In the genomic region with DNA sequence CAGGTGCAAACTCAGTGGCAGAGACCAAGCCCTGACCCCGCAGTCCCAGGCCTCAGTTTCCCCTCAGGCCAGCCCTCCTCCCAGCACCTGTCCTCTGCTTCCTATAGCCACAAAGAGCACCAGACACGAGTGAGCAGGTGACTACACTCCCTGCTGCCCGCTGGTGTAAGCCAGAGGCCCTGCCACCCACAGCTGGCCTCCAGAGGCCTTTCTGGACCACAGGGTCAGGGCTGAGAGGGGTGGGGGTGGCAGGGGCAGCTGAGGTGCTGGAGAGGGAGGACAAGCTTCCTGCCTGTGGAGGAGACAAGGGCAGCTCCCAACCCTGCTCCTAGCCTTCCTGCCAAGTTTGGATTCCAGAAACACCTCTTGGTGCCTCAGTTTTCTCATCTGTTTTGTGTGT, we compare ENCODE assay signal across 15 cellular contexts. TPM values are rescaled to one million over a fixed set of nuclear protein-coding genes. Genes with fewer than 3 reads are reported as not detected.
DNase-seq lines count a peak whose midpoint lies in the region; ATAC-seq, FAIRE-seq and TF ChIP-seq lines count a peak whose summit lies in the region.
"Had no signal": no experiment of that assay in that cellular context is flagged by ENCODE, and none has a peak within 500 bp of the region (broad histone marks: within the 10 kb centered on the region; RNA-seq: fewer than 3 reads in every experiment).

No MANE protein-coding gene starts in this region.

- H3K4me3 Mint-ChIP-seq in osteocyte (ENCODE audit: unreplicated experiment): no peak overlapping the region
- H3K4me3 Mint-ChIP-seq: H9; natural killer cell treated with Interleukin-12 subunit alpha and Interleukin-12 subunit beta and Interleukin-15 and Interleukin-18, amount 100 ng/mL, for 72 hours had no signal

- H3K9me3 ChIP-seq in heart left ventricle: peaks cover 0 to 16% (median 10%) of the 10 kb centered on the region in 12 donors
- H3K9me3 ChIP-seq in endocrine pancreas (ENCODE audit: control insufficient read depth, low read length): no peaks in the 10 kb centered on the region

- no peaks in the 10 kb centered on the region for H3K36me3 Mint-ChIP-seq in osteocyte (ENCODE audit: unreplicated experiment)
- H3K36me3 Mint-ChIP-seq: natural killer cell treated with Interleukin-12 subunit alpha and Interleukin-12 subunit beta and Interleukin-15 and Interleukin-18, amount 100 ng/mL, for 72 hours had no signal

- H3K9ac ChIP-seq in endocrine pancreas (ENCODE audit: control insufficient read depth, insufficient read depth, low read length): peak overlapping the region; percentile 56

- no peak for TF ChIP-seq POLR2A in heart left ventricle (IDR thresholded peaks at IDR 0.05)

- intact Hi-C loops in heart left ventricle (cut with DNase I) (loop anchor here in 5 of 10 donors (5.0 kb wide), 2 partner anchors 64 to 69 kb away; no protein-coding TSS in a partner anchor), left cardiac atrium (cut with DNase I) (loop anchor here in 1 of 2 donors (5.0 kb wide), 1 partner anchor 64 kb away; no protein-coding TSS in a partner anchor)

- DNase-seq in heart left ventricle (peak in 1 of 5 donors; percentile 39), left cardiac atrium (no peak), osteocyte (ENCODE audit: extremely low spot score, unreplicated experiment) (no peak), urothelium cell line (ENCODE audit: low spot score) (peak; percentile 32), DMS79 treated with DMSO at 0.1 percent for 48 hours (lab: John Stamatoyannopoulos, UW) (no peak), NCI-H510A (lab: John Stamatoyannopoulos, UW) (no peak)
- no peak for DNase-seq in stimulated activated CD4-positive, alpha-beta T cell treated with anti-CD3 and anti-CD28 coated beads, Interleukin-4, amount 100 ng/mL, for 4 hours
- DNase-seq: activated CD8-positive, alpha-beta memory T cell treated with anti-CD3 and anti-CD28 coated beads, Interleukin-2, amount 50 U/mL, for 48 hours; GF-D8; H9; NCI-H510A treated with DMSO at 0.1 percent for 48 hours had no signal

- peaks cover 3% of the 10 kb centered on the region for H3K9me3 Mint-ChIP-seq in osteocyte (ENCODE audit: unreplicated experiment)
- H3K9me3 Mint-ChIP-seq: H9; natural killer cell treated with Interleukin-12 subunit alpha and Interleukin-12 subunit beta and Interleukin-15 and Interleukin-18, amount 100 ng/mL, for 72 hours had no signal

- H3K4me3 ChIP-seq in heart left ventricle (peak overlapping the region in 2 of 12 donors; percentile 18 to 52), endocrine pancreas (ENCODE audit: control insufficient read depth, insufficient read depth, low read length) (no peak overlapping the region)
- H3K4me3 ChIP-seq: A549 had no signal

- no peak for FAIRE-seq in urothelium cell line (lab: Jason Lieb, UNC)
- FAIRE-seq: A549 had no signal

- 47 to 75% (median 55%) methylated on average over 1 to 3 of the region's 3 CpGs for WGBS in heart left ventricle, 4 donors

- no peaks in the 10 kb centered on the region for H3K36me3 ChIP-seq in heart left ventricle
- no peaks in the 10 kb centered on the region for H3K36me3 ChIP-seq in endocrine pancreas (ENCODE audit: control insufficient read depth, insufficient read depth, low read length)

- ATAC-seq in heart left ventricle (no peak), left cardiac atrium (no peak)
- ATAC-seq: natural killer cell treated with Interleukin-12 subunit alpha and Interleukin-12 subunit beta and Interleukin-15 and Interleukin-18, amount 100 ng/mL, for 72 hours had no signal

- H3K4me1 Mint-ChIP-seq in osteocyte (ENCODE audit: unreplicated experiment): peaks cover 66% of the 10 kb centered on the region

- no peaks in the 10 kb centered on the region for H3K27me3 Mint-ChIP-seq in osteocyte (ENCODE audit: unreplicated experiment)
- H3K27me3 Mint-ChIP-seq: natural killer cell treated with Interleukin-12 subunit alpha and Interleukin-12 subunit beta and Interleukin-15 and Interleukin-18, amount 100 ng/mL, for 72 hours had no signal

- H3K4me1 ChIP-seq in heart left ventricle: peaks cover 3 to 64% (median 46%) of the 10 kb centered on the region in 12 donors
- H3K4me1 ChIP-seq in endocrine pancreas (ENCODE audit: control insufficient read depth, insufficient read depth, low read length): no peaks in the 10 kb centered on the region

- TF ChIP-seq CTCF in heart left ventricle (IDR thresholded peaks at IDR 0.05) (no peak), osteocyte (IDR thresholded peaks at IDR 0.05) (no peak)

- H3K27me3 ChIP-seq in heart left ventricle (no peaks in the 10 kb centered on the region), endocrine pancreas (ENCODE audit: control insufficient read depth, insufficient read depth, low read length) (no peaks in the 10 kb centered on the region)

- H3K27ac ChIP-seq in heart left ventricle: peak overlapping the region; percentile 74 to 100 (median 94)

- H3K27ac Mint-ChIP-seq in osteocyte (ENCODE audit: unreplicated experiment): peak overlapping the region; percentile 79
- H3K27ac Mint-ChIP-seq: H9; natural killer cell treated with Interleukin-12 subunit alpha and Interleukin-12 subunit beta and Interleukin-15 and Interleukin-18, amount 100 ng/mL, for 72 hours had no signal

RNA-seq across cellular contexts. Expression of a gene that starts 31.3 kb away (rescaled TPM):
- total RNA-seq in heart left ventricle (under 1 TPM in 1 of 9 donors, not detected in 8; 0.36 TPM), left cardiac atrium (not detected), osteocyte (2.3 and 2.7 TPM in 2 replicates)
- polyA plus RNA-seq in heart left ventricle: not detected
- total RNA-seq: natural killer cell treated with Interleukin-12 subunit alpha and Interleukin-12 subunit beta and Interleukin-15 and Interleukin-18, amount 100 ng/mL, for 72 hours; T-helper 2 cell treated with Interferon-gamma antibody and Interleukin-4, amounts not matched to agents 100 ng/mL and 5 ng/mL, for 36 hours had no signal
